ENCODE assay signal across 13 cellular contexts in the genomic region with DNA sequence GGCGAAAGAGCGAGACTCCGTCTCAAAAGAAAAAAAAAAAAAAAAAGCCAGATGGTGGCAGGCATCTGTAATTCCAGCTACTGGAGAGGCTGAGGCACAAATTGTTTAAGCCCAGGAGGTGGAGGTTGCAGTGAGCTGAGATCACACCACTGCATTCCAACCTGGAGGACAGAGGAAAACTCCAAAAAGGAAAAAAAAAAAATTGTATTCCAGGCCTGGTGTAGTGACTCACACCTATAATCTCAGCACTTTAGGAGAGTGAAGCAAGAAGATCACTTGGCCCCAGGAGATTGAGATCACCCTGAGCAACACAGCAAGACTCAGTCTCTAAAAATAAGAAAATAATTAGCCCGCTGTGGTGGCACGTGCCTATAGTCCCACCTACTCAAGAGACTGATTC. TPM values are rescaled to one million over a fixed set of nuclear protein-coding genes. Genes with fewer than 3 reads are reported as not detected.
DNase-seq lines count a peak whose midpoint lies in the region; ATAC-seq and TF ChIP-seq lines count a peak whose summit lies in the region.
"Had no signal": no experiment of that assay in that cellular context is flagged by ENCODE, and none has a peak within 500 bp of the region (broad histone marks: within the 10 kb centered on the region; RNA-seq: fewer than 3 reads in every experiment).

No MANE protein-coding gene starts in this region.

- H3K27ac Mint-ChIP-seq in activated T-helper 2 cell treated with anti-CD3 and anti-CD28 coated beads, Interferon-gamma antibody, Interleukin-2, Interleukin-4, amounts not matched to agents 10 μg/mL and 5 μg/mL and 100 μg/mL, durations not matched to agents 14 hours and 24 hours and 36 hours = no peak overlapping the region
- H3K27ac Mint-ChIP-seq: activated naive CD4-positive, alpha-beta T cell treated with anti-CD3 and anti-CD28 coated beads, Interleukin-2, amount 50 U/mL, for 24 hours had no signal

- DNase-seq in A172 (ENCODE audit: low spot score) (peak; percentile 82), HCEC 1CT (peak; percentile 70), fibroblast of villous mesenchyme (ENCODE audit: low read depth) (peak; percentile 67), C1 segment of cervical spinal cord (lab: John Stamatoyannopoulos, UW) (no peak), NCI-H345 (lab: John Stamatoyannopoulos, UW) (no peak)
- DNase-seq in activated T-helper 2 cell treated with anti-CD3 and anti-CD28 coated beads, Interferon-gamma antibody, Interleukin-2, Interleukin-4, amounts not matched to agents 10 μg/mL and 5 μg/mL and 100 μg/mL, durations not matched to agents 14 hours and 24 hours and 36 hours (ENCODE audit: low spot score) = no peak
- DNase-seq: 8988T; Calu3; stimulated activated CD4-positive, alpha-beta T cell treated with anti-CD3 and anti-CD28 coated beads, Interleukin-12 subunit alpha, Interleukin-12 subunit beta, amount 100 ng/mL, for 4 hours had no signal

- intact Hi-C loops in activated T-helper 2 cell treated with anti-CD3 and anti-CD28 coated beads, Interferon-gamma antibody, Interleukin-2, Interleukin-4, amounts not matched to agents 10 μg/mL and 5 μg/mL and 100 μg/mL, durations not matched to agents 14 hours and 24 hours and 36 hours (cut with micrococcal nuclease) = no loop called here

- H3K36me3 Mint-ChIP-seq in activated T-helper 2 cell treated with anti-CD3 and anti-CD28 coated beads, Interferon-gamma antibody, Interleukin-2, Interleukin-4, amounts not matched to agents 10 μg/mL and 5 μg/mL and 100 μg/mL, durations not matched to agents 14 hours and 24 hours and 36 hours (ENCODE audit: low read depth) = peaks cover 60% of the 10 kb centered on the region

- no peak for TF ChIP-seq CTCF in fibroblast of villous mesenchyme (IDR thresholded peaks at IDR 0.05; ENCODE audit: insufficient read depth, low read depth, low read length)

- no peak overlapping the region for H3K4me3 Mint-ChIP-seq in activated T-helper 2 cell treated with anti-CD3 and anti-CD28 coated beads, Interferon-gamma antibody, Interleukin-2, Interleukin-4, amounts not matched to agents 10 μg/mL and 5 μg/mL and 100 μg/mL, durations not matched to agents 14 hours and 24 hours and 36 hours (ENCODE audit: low read depth)
- H3K4me3 Mint-ChIP-seq: activated naive CD4-positive, alpha-beta T cell treated with anti-CD3 and anti-CD28 coated beads, Interleukin-2, amount 50 U/mL, for 24 hours had no signal

- ATAC-seq in SK-N-SH treated with all-trans-retinoic acid at 6 μM for 48 hours = peak; percentile 36; the same call in 2 of the 3 replicates
- ATAC-seq in HG02571 (IDR thresholded peaks at IDR 0.05; ENCODE audit: unreplicated experiment) = no peak

- no peaks in the 10 kb centered on the region for H3K9me3 Mint-ChIP-seq in activated T-helper 2 cell treated with anti-CD3 and anti-CD28 coated beads, Interferon-gamma antibody, Interleukin-2, Interleukin-4, amounts not matched to agents 10 μg/mL and 5 μg/mL and 100 μg/mL, durations not matched to agents 14 hours and 24 hours and 36 hours
- H3K9me3 Mint-ChIP-seq: activated naive CD4-positive, alpha-beta T cell treated with anti-CD3 and anti-CD28 coated beads, Interleukin-2, amount 50 U/mL, for 24 hours had no signal

- H3K4me3 ChIP-seq in fibroblast of villous mesenchyme (ENCODE audit: low read depth, low read length) = no peak overlapping the region
- H3K4me3 ChIP-seq: esophagus muscularis mucosa had no signal

- no peaks in the 10 kb centered on the region for H3K4me1 Mint-ChIP-seq in activated T-helper 2 cell treated with anti-CD3 and anti-CD28 coated beads, Interferon-gamma antibody, Interleukin-2, Interleukin-4, amounts not matched to agents 10 μg/mL and 5 μg/mL and 100 μg/mL, durations not matched to agents 14 hours and 24 hours and 36 hours (ENCODE audit: low read depth)
- H3K4me1 Mint-ChIP-seq: activated naive CD4-positive, alpha-beta T cell treated with anti-CD3 and anti-CD28 coated beads, Interleukin-2, amount 50 U/mL, for 24 hours had no signal

- no peaks in the 10 kb centered on the region for H3K27me3 Mint-ChIP-seq in activated T-helper 2 cell treated with anti-CD3 and anti-CD28 coated beads, Interferon-gamma antibody, Interleukin-2, Interleukin-4, amounts not matched to agents 10 μg/mL and 5 μg/mL and 100 μg/mL, durations not matched to agents 14 hours and 24 hours and 36 hours (ENCODE audit: low read depth)
- H3K27me3 Mint-ChIP-seq: activated naive CD4-positive, alpha-beta T cell treated with anti-CD3 and anti-CD28 coated beads, Interleukin-2, amount 50 U/mL, for 24 hours had no signal

TF ChIP-seq in SK-N-SH treated with all-trans-retinoic acid at 6 μM for 48 hours, 23 proteins besides CTCF, POLR2A, EP300 and RAD21:
- no peak for TF ChIP-seq BACH2 (CRISPR knock-in tag; IDR thresholded peaks at IDR 0.05; ENCODE audit: borderline replicate concordance)
- TF ChIP-seq ISL1 (CRISPR knock-in tag; IDR thresholded peaks at IDR 0.05) = 0 out of 2 replicates have a peak, but pooled peaks have one; percentile 10

RNA-seq across cellular contexts. Expression of gene HBQ1, which starts 20.1 kb away (rescaled TPM):
- not detected in 2 replicates for total RNA-seq in A172 (2014; rRNA removed; shearing (Covaris generic))
- total RNA-seq in fibroblast of villous mesenchyme = not detected in 2 replicates
- 0.39 and 0.62 TPM in 2 replicates for total RNA-seq in activated T-helper 2 cell treated with anti-CD3 and anti-CD28 coated beads, Interferon-gamma antibody, Interleukin-2, Interleukin-4, amounts not matched to agents 10 μg/mL and 5 μg/mL and 100 μg/mL, durations not matched to agents 14 hours and 24 hours and 36 hours
- total RNA-seq: Calu3 had no signal

RNA-seq across cellular contexts. Expression of gene HBA1, which starts 23.9 kb away (rescaled TPM):
- not detected in 2 replicates for total RNA-seq in A172 (2014; rRNA removed; shearing (Covaris generic))
- total RNA-seq in fibroblast of villous mesenchyme = not detected in 2 replicates
- total RNA-seq in activated T-helper 2 cell treated with anti-CD3 and anti-CD28 coated beads, Interferon-gamma antibody, Interleukin-2, Interleukin-4, amounts not matched to agents 10 μg/mL and 5 μg/mL and 100 μg/mL, durations not matched to agents 14 hours and 24 hours and 36 hours = 0.55 TPM in 1 of 2 replicates, not detected in the other
- total RNA-seq: Calu3 had no signal

RNA-seq across cellular contexts. Expression of gene HBA2, which starts 27.7 kb away (rescaled TPM):
- total RNA-seq in A172 (2014; rRNA removed; shearing (Covaris generic)) = not detected in 2 replicates
- not detected in 2 replicates for total RNA-seq in fibroblast of villous mesenchyme
- 0.32 TPM in 1 of 2 replicates, not detected in the other for total RNA-seq in activated T-helper 2 cell treated with anti-CD3 and anti-CD28 coated beads, Interferon-gamma antibody, Interleukin-2, Interleukin-4, amounts not matched to agents 10 μg/mL and 5 μg/mL and 100 μg/mL, durations not matched to agents 14 hours and 24 hours and 36 hours
- total RNA-seq: Calu3 had no signal

RNA-seq across cellular contexts. Expression of gene LUC7L, which starts 28.9 kb away (rescaled TPM):
- 62.4 and 80.0 TPM in 2 replicates for total RNA-seq in A172 (2014; rRNA removed; shearing (Covaris generic))
- total RNA-seq in fibroblast of villous mesenchyme = 44.1 and 52.7 TPM in 2 replicates
- 91.0 and 93.5 TPM in 2 replicates for total RNA-seq in activated T-helper 2 cell treated with anti-CD3 and anti-CD28 coated beads, Interferon-gamma antibody, Interleukin-2, Interleukin-4, amounts not matched to agents 10 μg/mL and 5 μg/mL and 100 μg/mL, durations not matched to agents 14 hours and 24 hours and 36 hours

RNA-seq across cellular contexts. Expression of gene FAM234A, which starts 34.2 kb away (rescaled TPM):
- total RNA-seq in A172 (2014; rRNA removed; shearing (Covaris generic)) = 72.1 and 106 TPM in 2 replicates
- 58.7 and 59.6 TPM in 2 replicates for total RNA-seq in fibroblast of villous mesenchyme
- total RNA-seq in activated T-helper 2 cell treated with anti-CD3 and anti-CD28 coated beads, Interferon-gamma antibody, Interleukin-2, Interleukin-4, amounts not matched to agents 10 μg/mL and 5 μg/mL and 100 μg/mL, durations not matched to agents 14 hours and 24 hours and 36 hours = 30.3 TPM in 2 replicates

Comparison
In these comparisons a context has a peak if more than half of its experiments do, and no peak if none do; other contexts are left out.
1. DNase-seq: peak in A172 (single experiment), HCEC 1CT (single experiment) and fibroblast of villous mesenchyme (single experiment); none in activated T-helper 2 cell treated with anti-CD3 and anti-CD28 coated beads, Interferon-gamma antibody, Interleukin-2, Interleukin-4, amounts not matched to agents 10 μg/mL and 5 μg/mL and 100 μg/mL, durations not matched to agents 14 hours and 24 hours and 36 hours (single experiment), C1 segment of cervical spinal cord (0 of 14) and NCI-H345 (single experiment).